In the genomic region with DNA sequence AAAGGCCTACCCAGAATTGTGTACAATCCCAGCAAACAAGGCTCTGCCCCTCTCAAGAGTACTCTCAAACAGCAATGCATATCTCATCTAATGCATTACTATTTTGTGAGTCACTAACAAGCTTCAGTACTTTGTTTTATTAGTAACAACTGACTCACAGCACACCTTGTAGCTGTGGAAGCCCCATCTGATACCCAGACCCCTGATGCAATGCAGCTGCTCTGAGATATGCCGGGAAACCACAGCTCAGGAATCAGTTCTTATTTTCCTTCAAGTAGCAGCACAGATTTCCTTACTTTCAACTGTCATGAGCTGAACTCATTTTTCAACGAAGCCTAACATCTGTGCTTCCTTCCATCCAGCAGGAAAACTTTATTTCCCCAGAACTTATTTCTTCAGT, we compare ENCODE assay signal across 12 cellular contexts. TPM values are rescaled to one million over a fixed set of nuclear protein-coding genes. Genes with fewer than 3 reads are reported as not detected.
DNase-seq lines count a peak whose midpoint lies in the region; ATAC-seq and TF ChIP-seq lines count a peak whose summit lies in the region.
"Had no signal": no experiment of that assay in that cellular context is flagged by ENCODE, and none has a peak within 500 bp of the region (broad histone marks: within the 10 kb centered on the region; RNA-seq: fewer than 3 reads in every experiment).

No MANE protein-coding gene starts in this region.

- H3K27me3 ChIP-seq in right atrium auricular region, result no peaks in the 10 kb centered on the region
- H3K27me3 ChIP-seq in A673 (replicated peaks; ENCODE audit: insufficient read depth, low read depth, low read length, poor library complexity), result no peaks in the 10 kb centered on the region
- H3K27me3 ChIP-seq: BE2C, heart right ventricle had no signal

- TF ChIP-seq CTCF in right atrium auricular region (IDR thresholded peaks at IDR 0.05) (no peak), type B pancreatic cell (conservative IDR thresholded peaks at IDR 0.05) (no peak), A673 (conservative IDR thresholded peaks at IDR 0.05; ENCODE audit: low read depth, low read length) (no peak)

- H3K4me1 Mint-ChIP-seq in activated naive CD4-positive, alpha-beta T cell treated with anti-CD3 and anti-CD28 coated beads, Interleukin-2, amount 10 ng/mL, durations not matched to agents 7 days and 5 days, result peaks cover 16% of the 10 kb centered on the region
- H3K4me1 Mint-ChIP-seq in T-helper 17 cell (peaks cover 12% of the 10 kb centered on the region), type B pancreatic cell (ENCODE audit: unreplicated experiment) (peaks cover 31% of the 10 kb centered on the region)
- peaks cover 25% of the 10 kb centered on the region for H3K4me1 Mint-ChIP-seq in activated T-helper 2 cell treated with anti-CD3 and anti-CD28 coated beads, Interferon-gamma antibody, Interleukin-2, Interleukin-4, amounts not matched to agents 10 μg/mL and 5 μg/mL and 100 μg/mL, durations not matched to agents 14 hours and 24 hours and 36 hours (ENCODE audit: low read depth)

- H3K27me3 Mint-ChIP-seq in activated naive CD4-positive, alpha-beta T cell treated with anti-CD3 and anti-CD28 coated beads, Interleukin-2, amount 10 ng/mL, durations not matched to agents 7 days and 5 days, result peaks cover 4% of the 10 kb centered on the region
- H3K27me3 Mint-ChIP-seq in T-helper 17 cell (no peaks in the 10 kb centered on the region), type B pancreatic cell (no peaks in the 10 kb centered on the region)
- no peaks in the 10 kb centered on the region for H3K27me3 Mint-ChIP-seq in activated T-helper 2 cell treated with anti-CD3 and anti-CD28 coated beads, Interferon-gamma antibody, Interleukin-2, Interleukin-4, amounts not matched to agents 10 μg/mL and 5 μg/mL and 100 μg/mL, durations not matched to agents 14 hours and 24 hours and 36 hours (ENCODE audit: low read depth)

- peaks cover 0 to 8% of the 10 kb centered on the region in 2 donors for H3K36me3 Mint-ChIP-seq in activated naive CD4-positive, alpha-beta T cell treated with anti-CD3 and anti-CD28 coated beads, Interleukin-2, amount 50 U/mL, for 72 hours
- peaks cover 8% of the 10 kb centered on the region for H3K36me3 Mint-ChIP-seq in activated naive CD4-positive, alpha-beta T cell treated with anti-CD3 and anti-CD28 coated beads, Interleukin-2, amount 10 ng/mL, durations not matched to agents 7 days and 5 days
- H3K36me3 Mint-ChIP-seq in T-helper 17 cell (ENCODE audit: low read depth), result no peaks in the 10 kb centered on the region
- no peaks in the 10 kb centered on the region for H3K36me3 Mint-ChIP-seq in type B pancreatic cell
- peaks cover 6% of the 10 kb centered on the region for H3K36me3 Mint-ChIP-seq in activated T-helper 2 cell treated with anti-CD3 and anti-CD28 coated beads, Interferon-gamma antibody, Interleukin-2, Interleukin-4, amounts not matched to agents 10 μg/mL and 5 μg/mL and 100 μg/mL, durations not matched to agents 14 hours and 24 hours and 36 hours (ENCODE audit: low read depth)

- no peak overlapping the region for H3K4me3 Mint-ChIP-seq in activated naive CD4-positive, alpha-beta T cell treated with anti-CD3 and anti-CD28 coated beads, Interleukin-2, amount 10 ng/mL, durations not matched to agents 7 days and 5 days
- H3K4me3 Mint-ChIP-seq in T-helper 17 cell (no peak overlapping the region), type B pancreatic cell (no peak overlapping the region)
- no peak overlapping the region for H3K4me3 Mint-ChIP-seq in activated T-helper 2 cell treated with anti-CD3 and anti-CD28 coated beads, Interferon-gamma antibody, Interleukin-2, Interleukin-4, amounts not matched to agents 10 μg/mL and 5 μg/mL and 100 μg/mL, durations not matched to agents 14 hours and 24 hours and 36 hours (ENCODE audit: low read depth)

- no TSS peak for BruUV-seq in A673 (replicated peaks; lab: Mats Ljungman, UMichigan)

- POLR2A ChIA-PET in A673 (lab: Charles Lee; ENCODE audit: low non-redundant PET), result no interaction called here

- no peak for DNase-seq in activated naive CD4-positive, alpha-beta T cell treated with anti-CD3 and anti-CD28 coated beads, Interleukin-2, amount 50 U/mL, for 72 hours (ENCODE audit: low spot score in 2 of 2)
- no peak for DNase-seq in activated naive CD4-positive, alpha-beta T cell treated with anti-CD3 and anti-CD28 coated beads, Interleukin-2, amount 10 ng/mL, durations not matched to agents 7 days and 5 days
- no peak for DNase-seq in T-helper 17 cell
- DNase-seq in right atrium auricular region (ENCODE audit: low spot score), result no peak
- DNase-seq in type B pancreatic cell (ENCODE audit: extremely low spot score, unreplicated experiment), result no peak
- DNase-seq in activated T-helper 2 cell treated with anti-CD3 and anti-CD28 coated beads, Interferon-gamma antibody, Interleukin-2, Interleukin-4, amounts not matched to agents 10 μg/mL and 5 μg/mL and 100 μg/mL, durations not matched to agents 14 hours and 24 hours and 36 hours (ENCODE audit: low spot score), result no peak
- DNase-seq in NCI-H2081 (lab: John Stamatoyannopoulos, UW), result no peak
- no peak for DNase-seq in A673 (ENCODE audit: low spot score)
- DNase-seq: BE2C, heart right ventricle, NCI-H526 had no signal

- intact Hi-C loops in activated T-helper 2 cell treated with anti-CD3 and anti-CD28 coated beads, Interferon-gamma antibody, Interleukin-2, Interleukin-4, amounts not matched to agents 10 μg/mL and 5 μg/mL and 100 μg/mL, durations not matched to agents 14 hours and 24 hours and 36 hours (cut with micrococcal nuclease), result no loop called here
- intact Hi-C loops in A673 (cut with micrococcal nuclease; ENCODE audit: unreplicated experiment), result no loop called here

- H3K4me1 ChIP-seq in right atrium auricular region, result peaks cover 0 to 7% of the 10 kb centered on the region in 2 donors
- peaks cover 12% of the 10 kb centered on the region for H3K4me1 ChIP-seq in A673 (ENCODE audit: insufficient read depth, low read length, poor library complexity, severe bottlenecking)
- H3K4me1 ChIP-seq: BE2C had no signal

- H3K9me3 Mint-ChIP-seq in activated naive CD4-positive, alpha-beta T cell treated with anti-CD3 and anti-CD28 coated beads, Interleukin-2, amount 50 U/mL, for 72 hours, result no peaks in the 10 kb centered on the region
- H3K9me3 Mint-ChIP-seq in activated naive CD4-positive, alpha-beta T cell treated with anti-CD3 and anti-CD28 coated beads, Interleukin-2, amount 10 ng/mL, durations not matched to agents 7 days and 5 days, result peaks cover 7% of the 10 kb centered on the region
- no peaks in the 10 kb centered on the region for H3K9me3 Mint-ChIP-seq in type B pancreatic cell
- H3K9me3 Mint-ChIP-seq in activated T-helper 2 cell treated with anti-CD3 and anti-CD28 coated beads, Interferon-gamma antibody, Interleukin-2, Interleukin-4, amounts not matched to agents 10 μg/mL and 5 μg/mL and 100 μg/mL, durations not matched to agents 14 hours and 24 hours and 36 hours, result peaks cover 5% of the 10 kb centered on the region

- H3K4me3 ChIP-seq in right atrium auricular region (no peak overlapping the region), A673 (ENCODE audit: low read depth, low read length, poor library complexity, severe bottlenecking) (no peak overlapping the region)
- H3K4me3 ChIP-seq: heart right ventricle had no signal

- no peaks in the 10 kb centered on the region for H3K36me3 ChIP-seq in right atrium auricular region
- no peaks in the 10 kb centered on the region for H3K36me3 ChIP-seq in A673 (ENCODE audit: insufficient read depth, low read length, poor library complexity, severe bottlenecking)
- H3K36me3 ChIP-seq: BE2C, heart right ventricle, neutrophil had no signal

- H3K27ac ChIP-seq in right atrium auricular region (peak overlapping the region; percentile 15 to 31), A673 (ENCODE audit: low read depth, low read length, poor library complexity, severe bottlenecking) (no peak overlapping the region)
- H3K27ac ChIP-seq: neutrophil had no signal

- H3K9me3 ChIP-seq in T-helper 17 cell (ENCODE audit: control insufficient read depth, low read length, poor library complexity, severe bottlenecking), result no peaks in the 10 kb centered on the region
- H3K9me3 ChIP-seq in right atrium auricular region, result no peaks in the 10 kb centered on the region
- no peaks in the 10 kb centered on the region for H3K9me3 ChIP-seq in A673 (ENCODE audit: low read depth, low read length, poor library complexity, severe bottlenecking)
- H3K9me3 ChIP-seq: BE2C, heart right ventricle, neutrophil had no signal

- CTCF ChIA-PET in activated naive CD4-positive, alpha-beta T cell treated with anti-CD3 and anti-CD28 coated beads, Interleukin-2, amount 10 ng/mL, durations not matched to agents 7 days and 5 days (lab: Charles Lee), result interaction anchor here (1.0 to 1.2 kb wide), 4 partner anchors 9 to 40 kb away, joined by 3 read pairs; no protein-coding TSS in a partner anchor
- CTCF ChIA-PET in A673 (lab: Charles Lee), result no interaction called here

- ATAC-seq in activated naive CD4-positive, alpha-beta T cell treated with anti-CD3 and anti-CD28 coated beads, Interleukin-2, amount 50 U/mL, for 72 hours, result peak; percentile 42 to 80
- no peak for ATAC-seq in T-helper 17 cell

- no peak overlapping the region for H3K27ac Mint-ChIP-seq in activated naive CD4-positive, alpha-beta T cell treated with anti-CD3 and anti-CD28 coated beads, Interleukin-2, amount 50 U/mL, for 72 hours
- H3K27ac Mint-ChIP-seq in activated naive CD4-positive, alpha-beta T cell treated with anti-CD3 and anti-CD28 coated beads, Interleukin-2, amount 10 ng/mL, durations not matched to agents 7 days and 5 days, result no peak overlapping the region
- H3K27ac Mint-ChIP-seq in T-helper 17 cell, result peak overlapping the region; percentile 32
- peak overlapping the region; percentile 59 for H3K27ac Mint-ChIP-seq in type B pancreatic cell
- H3K27ac Mint-ChIP-seq in activated T-helper 2 cell treated with anti-CD3 and anti-CD28 coated beads, Interferon-gamma antibody, Interleukin-2, Interleukin-4, amounts not matched to agents 10 μg/mL and 5 μg/mL and 100 μg/mL, durations not matched to agents 14 hours and 24 hours and 36 hours, result no peak overlapping the region

RNA-seq across cellular contexts. Expression of gene CCNL1, which starts 37.8 kb away (rescaled TPM):
- 100 to 1,000 TPM; 260 to 288 TPM for total RNA-seq in activated naive CD4-positive, alpha-beta T cell treated with anti-CD3 and anti-CD28 coated beads, Interleukin-2, amount 50 U/mL, for 72 hours
- total RNA-seq in T-helper 17 cell (1,000 to 10,000 TPM; 1,190 to 1,257 TPM), right atrium auricular region (10 to 100 TPM; 43.8 to 44.3 TPM), type B pancreatic cell (ENCODE audit: low replicate concordance) (145 and 233 TPM in 2 replicates), A673 (2021) (91.0 and 101 TPM in 2 replicates)
- 160 and 167 TPM in 2 replicates for total RNA-seq in activated T-helper 2 cell treated with anti-CD3 and anti-CD28 coated beads, Interferon-gamma antibody, Interleukin-2, Interleukin-4, amounts not matched to agents 10 μg/mL and 5 μg/mL and 100 μg/mL, durations not matched to agents 14 hours and 24 hours and 36 hours

Comparison
In these comparisons a context has a peak if more than half of its experiments do, and no peak if none do; other contexts are left out.
1. H3K27ac Mint-ChIP-seq: peak in T-helper 17 cell (single experiment) and type B pancreatic cell (single experiment); none in activated naive CD4-positive, alpha-beta T cell treated with anti-CD3 and anti-CD28 coated beads, Interleukin-2, amount 50 U/mL, for 72 hours (0 of 2), activated naive CD4-positive, alpha-beta T cell treated with anti-CD3 and anti-CD28 coated beads, Interleukin-2, amount 10 ng/mL, durations not matched to agents 7 days and 5 days (single experiment) and activated T-helper 2 cell treated with anti-CD3 and anti-CD28 coated beads, Interferon-gamma antibody, Interleukin-2, Interleukin-4, amounts not matched to agents 10 μg/mL and 5 μg/mL and 100 μg/mL, durations not matched to agents 14 hours and 24 hours and 36 hours (single experiment).